Comparison of ENCODE assay signal across 15 cellular contexts in the genomic region with DNA sequence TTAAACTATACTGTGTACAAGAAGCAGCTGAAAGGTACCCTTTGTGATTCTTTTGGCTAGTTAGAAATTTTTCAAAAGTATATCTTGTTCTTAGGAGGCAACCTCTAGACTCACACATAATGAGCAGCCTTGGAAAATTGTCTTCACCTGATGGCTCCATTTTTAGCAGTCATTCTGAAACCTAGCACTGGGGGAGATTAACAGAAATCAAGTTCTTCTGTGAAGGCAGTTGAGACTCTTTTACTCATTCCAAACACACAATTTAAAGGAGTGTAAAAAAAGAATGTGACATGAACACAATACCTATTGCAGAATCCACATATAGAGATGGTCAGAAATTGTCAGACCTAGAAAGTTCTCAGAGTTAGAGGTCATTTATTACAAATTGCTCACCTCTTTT.
DNase-seq lines count a peak whose midpoint lies in the region; ATAC-seq lines count a peak whose summit lies in the region.
"Had no signal": no experiment of that assay in that cellular context is flagged by ENCODE, and none has a peak within 500 bp of the region (broad histone marks: within the 10 kb centered on the region; RNA-seq: fewer than 3 reads in every experiment).

No MANE protein-coding gene starts in this region.

- H3K4me1 Mint-ChIP-seq in activated T-cell treated with anti-CD3 and anti-CD28 coated beads, Interleukin-2, amount 50 U/mL, for 72 hours (ENCODE audit: low read depth) = peaks cover 60% of the 10 kb centered on the region
- peaks cover 4% of the 10 kb centered on the region for H3K4me1 Mint-ChIP-seq in T-helper 17 cell

- H3K4me3 Mint-ChIP-seq in activated T-cell treated with anti-CD3 and anti-CD28 coated beads, Interleukin-2, amount 50 U/mL, for 72 hours = peak overlapping the region in 1 of 2 donors; percentile 67
- no peak overlapping the region for H3K4me3 Mint-ChIP-seq in T-helper 17 cell

- peak; percentile 69 to 72 for ATAC-seq in activated T-cell treated with anti-CD3 and anti-CD28 coated beads, Interleukin-2, amount 50 U/mL, for 72 hours (replicated peaks in 1 of 2)
- ATAC-seq in HG02610 (IDR thresholded peaks at IDR 0.05; ENCODE audit: unreplicated experiment) = peak; percentile 53
- ATAC-seq in T-helper 17 cell = no peak
- peak; percentile 60 for ATAC-seq in stimulated activated naive CD8-positive, alpha-beta T cell treated with anti-CD3 and anti-CD28 coated beads, Interleukin-15, Interleukin-2, amounts not matched to agents 100 U/mL and 50 U/mL, for 24 hours
- no peak for ATAC-seq in Right ventricle myocardium superior (ENCODE audit: poor library complexity)
- ATAC-seq: esophagus mucosa, heart left ventricle, right cardiac atrium had no signal

- peak overlapping the region; percentile 52 for H3K27ac Mint-ChIP-seq in activated T-cell treated with anti-CD3 and anti-CD28 coated beads, Interleukin-2, amount 50 U/mL, for 72 hours
- H3K27ac Mint-ChIP-seq in T-helper 17 cell = peak overlapping the region; percentile 61

- no peaks in the 10 kb centered on the region for H3K27me3 Mint-ChIP-seq in activated T-cell treated with anti-CD3 and anti-CD28 coated beads, Interleukin-2, amount 50 U/mL, for 72 hours (ENCODE audit: low read depth)
- no peaks in the 10 kb centered on the region for H3K27me3 Mint-ChIP-seq in T-helper 17 cell

- H3K9me3 ChIP-seq in T-helper 17 cell (ENCODE audit: control insufficient read depth, low read length, poor library complexity, severe bottlenecking) = no peaks in the 10 kb centered on the region
- H3K9me3 ChIP-seq: heart left ventricle had no signal

- no peaks in the 10 kb centered on the region for H3K9me3 Mint-ChIP-seq in activated T-cell treated with anti-CD3 and anti-CD28 coated beads, Interleukin-2, amount 50 U/mL, for 72 hours

- DNase-seq in activated T-cell treated with anti-CD3 and anti-CD28 coated beads, Interleukin-2, amount 50 U/mL, for 72 hours = no peak
- no peak for DNase-seq in activated T-cell treated with anti-CD3 and anti-CD28 coated beads for 4 hours
- DNase-seq in T-helper 17 cell = no peak
- no peak for DNase-seq in stimulated activated naive CD8-positive, alpha-beta T cell treated with anti-CD3 and anti-CD28 coated beads, Interleukin-15, Interleukin-2, amounts not matched to agents 100 U/mL and 50 U/mL, for 24 hours
- DNase-seq in Right ventricle myocardium superior = no peak
- DNase-seq in stimulated activated CD4-positive, alpha-beta T cell treated with anti-CD3 and anti-CD28 coated beads, Interleukin-2, amount 100 ng/mL, for 48 hours = no peak
- DNase-seq in NCI-H524 treated with DMSO at 0.1 percent for 48 hours (lab: John Stamatoyannopoulos, UW) = no peak
- DNase-seq: cortex of kidney, heart left ventricle, islet precursor cell, mesenchymal stem cell, NCI-H1930, right cardiac atrium had no signal

- intact Hi-C loops in Right ventricle myocardium superior (cut with DNase I) = no loop called here

- H3K36me3 Mint-ChIP-seq in activated T-cell treated with anti-CD3 and anti-CD28 coated beads, Interleukin-2, amount 50 U/mL, for 72 hours (ENCODE audit: insufficient read depth in 2 of 2) = peaks cover 1 to 2% of the 10 kb centered on the region in 2 donors
- H3K36me3 Mint-ChIP-seq in T-helper 17 cell (ENCODE audit: low read depth) = peaks cover 4% of the 10 kb centered on the region

Comparison
In these comparisons a context has a peak if more than half of its experiments do, and no peak if none do; other contexts are left out.
1. ATAC-seq: peak in activated T-cell treated with anti-CD3 and anti-CD28 coated beads, Interleukin-2, amount 50 U/mL, for 72 hours (2 of 2), HG02610 (single experiment) and stimulated activated naive CD8-positive, alpha-beta T cell treated with anti-CD3 and anti-CD28 coated beads, Interleukin-15, Interleukin-2, amounts not matched to agents 100 U/mL and 50 U/mL, for 24 hours (single experiment); none in T-helper 17 cell (single experiment) and Right ventricle myocardium superior (single experiment).